ENCODE assay signal across 38 cellular contexts in genomic region chr1:219105893-219106292, GRCh38.
"Had no signal": no experiment of that assay in that cellular context is flagged by ENCODE, and none has a peak within 500 bp of the region (broad histone marks: within the 10 kb centered on the region; RNA-seq: fewer than 3 reads in every experiment).

No MANE protein-coding gene starts in this region.

- H3K27me3 Mint-ChIP-seq: activated naive CD4-positive, alpha-beta T cell treated with anti-CD3 and anti-CD28 coated beads, Interleukin-2, amount 10 ng/mL, durations not matched to agents 7 days and 5 days; activated naive CD8-positive, alpha-beta T cell treated with anti-CD3 and anti-CD28 coated beads, Interleukin-2, amount 10 ng/mL, durations not matched to agents 7 days and 5 days; activated naive CD8-positive, alpha-beta T cell treated with anti-CD3 and anti-CD28 coated beads, Interleukin-2, amount 50 U/mL, for 24 hours; brain; central memory CD8-positive, alpha-beta T cell had no signal

- H3K27me3 ChIP-seq: adrenal gland, ascending aorta, body of pancreas, brain microvascular endothelial cell, breast epithelium, cardiac muscle cell had no signal

- H3K4me3 Mint-ChIP-seq: activated naive CD4-positive, alpha-beta T cell treated with anti-CD3 and anti-CD28 coated beads for 36 hours; activated naive CD4-positive, alpha-beta T cell treated with anti-CD3 and anti-CD28 coated beads, Interleukin-2, amount 10 ng/mL, durations not matched to agents 7 days and 5 days; activated naive CD4-positive, alpha-beta T cell treated with anti-CD3 and anti-CD28 coated beads, Interleukin-2, amount 50 U/mL, for 24 hours; activated naive CD8-positive, alpha-beta T cell; activated naive CD8-positive, alpha-beta T cell treated with anti-CD3 and anti-CD28 coated beads for 36 hours; activated naive CD8-positive, alpha-beta T cell treated with anti-CD3 and anti-CD28 coated beads, Interleukin-2, amount 10 ng/mL, durations not matched to agents 7 days and 5 days; activated naive CD8-positive, alpha-beta T cell treated with anti-CD3 and anti-CD28 coated beads, Interleukin-2, amount 50 U/mL, for 24 hours; activated T-cell treated with anti-CD3 and anti-CD28 coated beads, Interleukin-2, amount 50 U/mL, for 24 hours; activated T-cell treated with anti-CD3 and anti-CD28 coated beads, Interleukin-2, amount 50 U/mL, for 4 hours; activated T-cell treated with anti-CD3 and anti-CD28 coated beads, Interleukin-2, amount 50 U/mL, for 72 hours; activated T-helper 1 cell treated with anti-CD3 and anti-CD28 coated beads, Interleukin-12 subunit alpha, Interleukin-12 subunit beta, Interleukin-2, Interleukin-4 antibody, amounts not matched to agents 30 ng/mL and 10 ng/mL and 1 ng/mL, durations not matched to agents 14 hours and 24 hours and 36 hours; activated T-helper 17 cell treated with anti-CD3 and anti-CD28 coated beads, Interleukin-2, amount 50 U/mL, for 72 hours; brain; central memory CD8-positive, alpha-beta T cell had no signal

- H3K4me3 ChIP-seq: adrenal gland, ascending aorta, body of pancreas, breast epithelium, cardiac muscle cell had no signal

- H3K4me1 Mint-ChIP-seq: activated naive CD4-positive, alpha-beta T cell treated with anti-CD3 and anti-CD28 coated beads, Interleukin-2, amount 10 ng/mL, durations not matched to agents 7 days and 5 days; activated naive CD4-positive, alpha-beta T cell treated with anti-CD3 and anti-CD28 coated beads, Interleukin-2, amount 50 U/mL, for 24 hours; activated naive CD8-positive, alpha-beta T cell treated with anti-CD3 and anti-CD28 coated beads for 36 hours; activated naive CD8-positive, alpha-beta T cell treated with anti-CD3 and anti-CD28 coated beads, Interleukin-2, amount 10 ng/mL, durations not matched to agents 7 days and 5 days; activated naive CD8-positive, alpha-beta T cell treated with anti-CD3 and anti-CD28 coated beads, Interleukin-2, amount 50 U/mL, for 24 hours; activated T-helper 17 cell treated with anti-CD3 and anti-CD28 coated beads, Interleukin-2, amount 50 U/mL, for 72 hours; brain; central memory CD8-positive, alpha-beta T cell had no signal

- H3K9me3 Mint-ChIP-seq: activated naive CD4-positive, alpha-beta T cell treated with anti-CD3 and anti-CD28 coated beads for 36 hours; activated T-cell treated with anti-CD3 and anti-CD28 coated beads, Interleukin-2, amount 50 U/mL, for 24 hours had no signal

- ATAC-seq: activated naive CD4-positive, alpha-beta T cell treated with anti-CD3 and anti-CD28 coated beads, Interleukin-2, amount 50 U/mL, for 72 hours; activated naive CD8-positive, alpha-beta T cell treated with anti-CD3 and anti-CD28 coated beads, Interleukin-2, amount 50 U/mL, for 24 hours; activated T-cell treated with anti-CD3 and anti-CD28 coated beads, Interleukin-2, amount 50 U/mL, for 4 hours; activated T-cell treated with anti-CD3 and anti-CD28 coated beads, Interleukin-2, amount 50 U/mL, for 72 hours; activated T-helper 17 cell treated with anti-CD3 and anti-CD28 coated beads, Interleukin-2, amount 50 U/mL, for 72 hours; body of pancreas had no signal

- H3K36me3 Mint-ChIP-seq: activated naive CD4-positive, alpha-beta T cell treated with anti-CD3 and anti-CD28 coated beads, Interleukin-2, amount 10 ng/mL, durations not matched to agents 7 days and 5 days; activated naive CD8-positive, alpha-beta T cell treated with anti-CD3 and anti-CD28 coated beads for 36 hours; activated naive CD8-positive, alpha-beta T cell treated with anti-CD3 and anti-CD28 coated beads, Interleukin-2, amount 10 ng/mL, durations not matched to agents 7 days and 5 days; brain had no signal

- H3K27ac ChIP-seq: adrenal gland, ascending aorta, body of pancreas, brain microvascular endothelial cell, breast epithelium, cardiac muscle cell had no signal

- H3K4me1 ChIP-seq: adrenal gland, ascending aorta, body of pancreas, breast epithelium had no signal

- DNase-seq: activated effector memory CD4-positive, alpha-beta T cell treated with anti-CD3 and anti-CD28 coated beads, Interleukin-2, amount 50 U/mL, for 16 hours; activated effector memory CD4-positive, alpha-beta T cell treated with Interleukin-2 at 50 U/mL for 16 hours; activated gamma-delta T cell; activated gamma-delta T cell treated with Interleukin-2 at 50 U/mL for 16 hours; activated naive CD4-positive, alpha-beta T cell; activated naive CD4-positive, alpha-beta T cell treated with anti-CD3 and anti-CD28 coated beads for 36 hours; activated naive CD4-positive, alpha-beta T cell treated with anti-CD3 and anti-CD28 coated beads, Interleukin-2, amount 10 ng/mL, durations not matched to agents 7 days and 5 days; activated naive CD4-positive, alpha-beta T cell treated with anti-CD3 and anti-CD28 coated beads, Interleukin-2, amount 50 U/mL, for 16 hours; activated naive CD4-positive, alpha-beta T cell treated with Interleukin-2 at 50 U/mL for 16 hours; activated naive CD8-positive, alpha-beta T cell treated with anti-CD3 and anti-CD28 coated beads for 36 hours; activated naive CD8-positive, alpha-beta T cell treated with anti-CD3 and anti-CD28 coated beads, Interleukin-2, amount 10 ng/mL, durations not matched to agents 7 days and 5 days; activated naive CD8-positive, alpha-beta T cell treated with anti-CD3 and anti-CD28 coated beads, Interleukin-2, amount 50 U/mL, for 24 hours; activated T-cell treated with anti-CD3 and anti-CD28 coated beads, Interleukin-2, amount 50 U/mL, for 1 hour; activated T-cell treated with anti-CD3 and anti-CD28 coated beads, Interleukin-2, amount 50 U/mL, for 24 hours; activated T-cell treated with anti-CD3 and anti-CD28 coated beads, Interleukin-2, amount 50 U/mL, for 4 hours; activated T-cell treated with anti-CD3 and anti-CD28 coated beads, Interleukin-2, amount 50 U/mL, for 48 hours; activated T-cell treated with anti-CD3 and anti-CD28 coated beads, Interleukin-2, amount 50 U/mL, for 72 hours; adrenal gland; amniotic stem cell; amygdala; anterior cingulate cortex; aorta; body of pancreas; brain microvascular endothelial cell; caudate nucleus; central memory CD4-positive, alpha-beta T cell; cerebellar nuclear complex had no signal

- H3K9me3 ChIP-seq: adrenal gland, ascending aorta, breast epithelium had no signal

- H3K36me3 ChIP-seq: adrenal gland, ascending aorta, brain microvascular endothelial cell, breast epithelium, cardiac muscle cell had no signal

- H3K27ac Mint-ChIP-seq: activated naive CD4-positive, alpha-beta T cell treated with anti-CD3 and anti-CD28 coated beads for 36 hours; activated naive CD4-positive, alpha-beta T cell treated with anti-CD3 and anti-CD28 coated beads, Interleukin-2, amount 10 ng/mL, durations not matched to agents 7 days and 5 days; activated naive CD4-positive, alpha-beta T cell treated with anti-CD3 and anti-CD28 coated beads, Interleukin-2, amount 50 U/mL, for 24 hours; activated naive CD4-positive, alpha-beta T cell treated with anti-CD3 and anti-CD28 coated beads, Interleukin-2, amount 50 U/mL, for 72 hours; activated naive CD8-positive, alpha-beta T cell; activated naive CD8-positive, alpha-beta T cell treated with anti-CD3 and anti-CD28 coated beads for 36 hours; activated naive CD8-positive, alpha-beta T cell treated with anti-CD3 and anti-CD28 coated beads, Interleukin-2, amount 10 ng/mL, durations not matched to agents 7 days and 5 days; activated naive CD8-positive, alpha-beta T cell treated with anti-CD3 and anti-CD28 coated beads, Interleukin-2, amount 50 U/mL, for 24 hours; activated T-cell treated with anti-CD3 and anti-CD28 coated beads, Interleukin-2, amount 50 U/mL, for 24 hours; activated T-cell treated with anti-CD3 and anti-CD28 coated beads, Interleukin-2, amount 50 U/mL, for 72 hours; activated T-helper 1 cell treated with anti-CD3 and anti-CD28 coated beads, Interleukin-12 subunit alpha, Interleukin-12 subunit beta, Interleukin-2, Interleukin-4 antibody, amounts not matched to agents 30 ng/mL and 10 ng/mL and 1 ng/mL, durations not matched to agents 14 hours and 24 hours and 36 hours; activated T-helper 17 cell treated with anti-CD3 and anti-CD28 coated beads, Interleukin-2, amount 50 U/mL, for 72 hours; activated T-helper 2 cell treated with anti-CD3 and anti-CD28 coated beads, Interferon-gamma antibody, Interleukin-2, Interleukin-4, amounts not matched to agents 10 μg/mL and 5 μg/mL and 100 μg/mL, durations not matched to agents 14 hours and 24 hours and 36 hours; brain had no signal
